13 cellular contexts compared by ENCODE assay signal in the genomic region with DNA sequence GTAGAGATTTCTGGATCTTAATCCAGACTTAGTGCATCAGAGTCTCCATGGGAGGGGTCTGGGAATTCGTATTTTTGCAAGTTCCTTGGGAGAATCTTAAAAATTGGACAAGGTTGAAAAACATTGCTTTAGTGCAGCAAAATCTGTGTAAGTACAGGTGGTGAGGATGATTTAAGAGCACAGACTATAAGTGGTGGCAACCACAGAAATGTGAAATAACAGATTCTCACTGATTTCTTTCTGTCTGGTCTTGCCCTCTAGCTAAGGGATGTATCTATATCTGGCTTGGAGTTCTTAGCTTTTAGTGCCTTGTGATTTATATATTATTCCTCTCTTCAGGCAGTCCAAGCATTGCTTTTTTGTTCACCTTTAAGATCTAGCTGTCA.
DNase-seq lines count a peak whose midpoint lies in the region; ATAC-seq and TF ChIP-seq lines count a peak whose summit lies in the region.
"Had no signal": no experiment of that assay in that cellular context is flagged by ENCODE, and none has a peak within 500 bp of the region (broad histone marks: within the 10 kb centered on the region; RNA-seq: fewer than 3 reads in every experiment).

No MANE protein-coding gene starts in this region.

- H3K27me3 Mint-ChIP-seq in CD4-positive, alpha-beta T cell = no peaks in the 10 kb centered on the region
- H3K27me3 Mint-ChIP-seq in chondrocyte (ENCODE audit: low read depth) = no peaks in the 10 kb centered on the region
- peaks cover 3% of the 10 kb centered on the region for H3K27me3 Mint-ChIP-seq in neural progenitor cell (ENCODE audit: insufficient read depth, low read depth)
- H3K27me3 Mint-ChIP-seq: CD8-positive, alpha-beta memory T cell had no signal

- H3K9me3 Mint-ChIP-seq in CD4-positive, alpha-beta T cell = no peaks in the 10 kb centered on the region
- H3K9me3 Mint-ChIP-seq in chondrocyte (ENCODE audit: low read depth) (no peaks in the 10 kb centered on the region), neural progenitor cell (no peaks in the 10 kb centered on the region)
- H3K9me3 Mint-ChIP-seq: CD8-positive, alpha-beta memory T cell had no signal

- ATAC-seq in CD4-positive, alpha-beta T cell (ENCODE audit: poor library complexity) = no peak
- no peak for ATAC-seq in HG03521 (IDR thresholded peaks at IDR 0.05; ENCODE audit: unreplicated experiment)

- no peak overlapping the region for H3K27ac ChIP-seq in CD4-positive, alpha-beta T cell (ENCODE audit: low read depth, low read length)
- peak overlapping the region; percentile 93 for H3K27ac ChIP-seq in neural progenitor cell

- H3K79me2 ChIP-seq in neural progenitor cell (ENCODE audit: low read depth) = peaks cover 69% of the 10 kb centered on the region

- POLR2A ChIA-PET in CD4-positive, alpha-beta T cell (lab: Charles Lee) = interaction anchor here (0.8 kb wide), 1 partner anchor 113 kb away, joined by 4 read pairs; no protein-coding TSS in a partner anchor

- peak overlapping the region; percentile 71 for H3K4me2 ChIP-seq in neural progenitor cell

- CTCF ChIA-PET in CD4-positive, alpha-beta T cell (lab: Charles Lee) = interaction anchor here (1.1 kb wide), 2 partner anchors 114 to 116 kb away, joined by 3 read pairs; a partner anchor contains a TSS

- H3K9me3 ChIP-seq in CD4-positive, alpha-beta T cell (ENCODE audit: control insufficient read depth, low read length) = no peaks in the 10 kb centered on the region
- no peaks in the 10 kb centered on the region for H3K9me3 ChIP-seq in neural progenitor cell (ENCODE audit: low read depth)

- H2AFZ ChIP-seq in neural progenitor cell (replicated peaks) = no peak overlapping the region

- peaks cover 41% of the 10 kb centered on the region for H3K4me1 ChIP-seq in neural progenitor cell

- TF ChIP-seq CTCF in CD4-positive, alpha-beta T cell (IDR thresholded peaks at IDR 0.05) = no peak
- no peak for TF ChIP-seq CTCF in chondrocyte (IDR thresholded peaks at IDR 0.05)
- no peak for TF ChIP-seq CTCF in neural progenitor cell (IDR thresholded peaks at IDR 0.05)

- H4K20me1 ChIP-seq in neural progenitor cell (ENCODE audit: low read depth) = peaks cover 13% of the 10 kb centered on the region

- no peak for DNase-seq in CD4-positive, alpha-beta T cell
- peak; percentile 35 for DNase-seq in Jurkat, Clone E6-1 (ENCODE audit: low read depth, low spot score)
- DNase-seq in chondrocyte (ENCODE audit: low spot score) (no peak), neural progenitor cell (ENCODE audit: low spot score) (no peak), midbrain (lab: John Stamatoyannopoulos, UW) (no peak), foreskin melanocyte (no peak), NCI-H1048 (lab: John Stamatoyannopoulos, UW) (no peak)
- DNase-seq: CD8-positive, alpha-beta memory T cell; H7; kidney; NCI-H2081; T-helper 9 cell had no signal

- no peaks in the 10 kb centered on the region for H3K36me3 ChIP-seq in neural progenitor cell

- H3K4me1 Mint-ChIP-seq in CD4-positive, alpha-beta T cell (ENCODE audit: low read depth) = peaks cover 78% of the 10 kb centered on the region
- H3K4me1 Mint-ChIP-seq in chondrocyte (ENCODE audit: low read depth) = peaks cover 63% of the 10 kb centered on the region
- H3K4me1 Mint-ChIP-seq in neural progenitor cell = peaks cover 32% of the 10 kb centered on the region

- H3K36me3 Mint-ChIP-seq in CD4-positive, alpha-beta T cell (ENCODE audit: low read depth) = peaks cover under 1% of the 10 kb centered on the region
- H3K36me3 Mint-ChIP-seq in chondrocyte (ENCODE audit: low read depth) (no peaks in the 10 kb centered on the region), neural progenitor cell (no peaks in the 10 kb centered on the region)

- intact Hi-C loops in CD4-positive, alpha-beta T cell (cut with DNase I, micrococcal nuclease) = no loop called here

- no peak overlapping the region for H3K4me3 ChIP-seq in Jurkat, Clone E6-1 (ENCODE audit: low read length)
- H3K4me3 ChIP-seq in neural progenitor cell = peak overlapping the region; percentile 29

- peak overlapping the region; percentile 1 for H3K4me3 Mint-ChIP-seq in CD4-positive, alpha-beta T cell
- H3K4me3 Mint-ChIP-seq in chondrocyte (ENCODE audit: unreplicated experiment) (no peak overlapping the region), neural progenitor cell (no peak overlapping the region)
- H3K4me3 Mint-ChIP-seq: CD8-positive, alpha-beta memory T cell had no signal

- no peaks in the 10 kb centered on the region for H3K27me3 ChIP-seq in CD4-positive, alpha-beta T cell (ENCODE audit: control insufficient read depth, insufficient read depth, low read length)
- H3K27me3 ChIP-seq in neural progenitor cell = no peaks in the 10 kb centered on the region

- H3K27ac Mint-ChIP-seq in CD4-positive, alpha-beta T cell = peak overlapping the region; percentile 73
- H3K27ac Mint-ChIP-seq in chondrocyte (ENCODE audit: unreplicated experiment) (peak overlapping the region; percentile 97), neural progenitor cell (peak overlapping the region; percentile 61)

- H3K9ac ChIP-seq in neural progenitor cell = no peak overlapping the region

- peaks cover 29% of the 10 kb centered on the region for H3F3A ChIP-seq in neural progenitor cell (ENCODE audit: low read depth)
